ENCODE assay signal across 8 cellular contexts in genomic region chr7:116809636-116810266, GRCh38. TPM values are rescaled to one million over a fixed set of nuclear protein-coding genes. Genes with fewer than 3 reads are reported as not detected.
A peak's percentile ranks its signal among the peaks of the same experiment; 100 is the strongest.
DNase-seq lines count a peak whose midpoint lies in the region; ATAC-seq, FAIRE-seq and TF ChIP-seq lines count a peak whose summit lies in the region.

No MANE protein-coding gene starts in this region.

- H3K27ac Mint-ChIP-seq in activated CD8-positive, alpha-beta memory T cell treated with anti-CD3 and anti-CD28 coated beads, Interleukin-2, amount 10 ng/mL, durations not matched to agents 7 days and 5 days, result no peak overlapping the region

- no peak overlapping the region for H3K4me3 Mint-ChIP-seq in activated CD8-positive, alpha-beta memory T cell treated with anti-CD3 and anti-CD28 coated beads, Interleukin-2, amount 10 ng/mL, durations not matched to agents 7 days and 5 days

- no peak for DNase-seq in activated CD8-positive, alpha-beta memory T cell treated with anti-CD3 and anti-CD28 coated beads, Interleukin-2, amount 10 ng/mL, durations not matched to agents 7 days and 5 days
- no peak for DNase-seq in activated CD8-positive, alpha-beta memory T cell treated with anti-CD3 and anti-CD28 coated beads for 24 hours
- DNase-seq in NCI-H1930 (lab: John Stamatoyannopoulos, UW), result peak; percentile 13 to 28
- peak; percentile 51 to 84 for DNase-seq in foreskin fibroblast
- no peak for DNase-seq in omental fat pad (ENCODE audit: low spot score)

- CTCF ChIA-PET in activated CD8-positive, alpha-beta memory T cell treated with anti-CD3 and anti-CD28 coated beads, Interleukin-2, amount 10 ng/mL, durations not matched to agents 7 days and 5 days (lab: Charles Lee), result interaction anchor here (1.0 to 2.3 kb wide), 2 partner anchors 10 to 218 kb away, joined by 6 to 19 read pairs; no protein-coding TSS in a partner anchor

- no peaks in the 10 kb centered on the region for H3K4me1 Mint-ChIP-seq in activated CD8-positive, alpha-beta memory T cell treated with anti-CD3 and anti-CD28 coated beads, Interleukin-2, amount 10 ng/mL, durations not matched to agents 7 days and 5 days

- peak; percentile 93 for FAIRE-seq in TTC549 (lab: Jason Lieb, UNC)

- TF ChIP-seq CTCF in foreskin fibroblast (IDR thresholded peaks at IDR 0.05; ENCODE audit: low read depth, low read length) (peak; percentile 48), omental fat pad (IDR thresholded peaks at IDR 0.05) (no peak)

- H3K27me3 Mint-ChIP-seq in activated CD8-positive, alpha-beta memory T cell treated with anti-CD3 and anti-CD28 coated beads, Interleukin-2, amount 10 ng/mL, durations not matched to agents 7 days and 5 days, result peaks cover 23% of the 10 kb centered on the region

- no peaks in the 10 kb centered on the region for H3K36me3 Mint-ChIP-seq in activated CD8-positive, alpha-beta memory T cell treated with anti-CD3 and anti-CD28 coated beads, Interleukin-2, amount 10 ng/mL, durations not matched to agents 7 days and 5 days

- H3K9me3 Mint-ChIP-seq in activated CD8-positive, alpha-beta memory T cell treated with anti-CD3 and anti-CD28 coated beads, Interleukin-2, amount 10 ng/mL, durations not matched to agents 7 days and 5 days (ENCODE audit: low read depth), result no peaks in the 10 kb centered on the region

- peak; percentile 60 for ATAC-seq in activated CD8-positive, alpha-beta memory T cell treated with anti-CD3 and anti-CD28 coated beads, Interleukin-2, amount 10 ng/mL, durations not matched to agents 7 days and 5 days
- peak; percentile 63 for ATAC-seq in HG02571 (IDR thresholded peaks at IDR 0.05; ENCODE audit: unreplicated experiment)
- peak; percentile 59 for ATAC-seq in omental fat pad (ENCODE audit: low FRiP score)
- ATAC-seq in GM21737 (IDR thresholded peaks at IDR 0.05; ENCODE audit: unreplicated experiment), result no peak

- no peak overlapping the region for H3K4me3 ChIP-seq in foreskin fibroblast (ENCODE audit: low read depth in 1 of 2, low read length in 2 of 2)

RNA-seq across cellular contexts. Expression of gene CAPZA2, which starts 52.6 kb away (rescaled TPM):
- total RNA-seq in activated CD8-positive, alpha-beta memory T cell treated with anti-CD3 and anti-CD28 coated beads, Interleukin-2, amount 10 ng/mL, durations not matched to agents 7 days and 5 days, result 100 to 1,000 TPM in 1 of 2 experiments, 10 to 100 TPM in 1; 90.9 to 135 TPM
- total RNA-seq in omental fat pad, result 100 to 1,000 TPM; 115 to 152 (median 125) TPM

Comparison
In these comparisons a context has a peak if more than half of its experiments do, and no peak if none do; other contexts are left out.
1. DNase-seq: peak in NCI-H1930 (2 of 2) and foreskin fibroblast (2 of 2); none in activated CD8-positive, alpha-beta memory T cell treated with anti-CD3 and anti-CD28 coated beads, Interleukin-2, amount 10 ng/mL, durations not matched to agents 7 days and 5 days (single experiment), activated CD8-positive, alpha-beta memory T cell treated with anti-CD3 and anti-CD28 coated beads for 24 hours (single experiment) and omental fat pad (single experiment).